8 cellular contexts compared by ENCODE assay signal in the genomic region with DNA sequence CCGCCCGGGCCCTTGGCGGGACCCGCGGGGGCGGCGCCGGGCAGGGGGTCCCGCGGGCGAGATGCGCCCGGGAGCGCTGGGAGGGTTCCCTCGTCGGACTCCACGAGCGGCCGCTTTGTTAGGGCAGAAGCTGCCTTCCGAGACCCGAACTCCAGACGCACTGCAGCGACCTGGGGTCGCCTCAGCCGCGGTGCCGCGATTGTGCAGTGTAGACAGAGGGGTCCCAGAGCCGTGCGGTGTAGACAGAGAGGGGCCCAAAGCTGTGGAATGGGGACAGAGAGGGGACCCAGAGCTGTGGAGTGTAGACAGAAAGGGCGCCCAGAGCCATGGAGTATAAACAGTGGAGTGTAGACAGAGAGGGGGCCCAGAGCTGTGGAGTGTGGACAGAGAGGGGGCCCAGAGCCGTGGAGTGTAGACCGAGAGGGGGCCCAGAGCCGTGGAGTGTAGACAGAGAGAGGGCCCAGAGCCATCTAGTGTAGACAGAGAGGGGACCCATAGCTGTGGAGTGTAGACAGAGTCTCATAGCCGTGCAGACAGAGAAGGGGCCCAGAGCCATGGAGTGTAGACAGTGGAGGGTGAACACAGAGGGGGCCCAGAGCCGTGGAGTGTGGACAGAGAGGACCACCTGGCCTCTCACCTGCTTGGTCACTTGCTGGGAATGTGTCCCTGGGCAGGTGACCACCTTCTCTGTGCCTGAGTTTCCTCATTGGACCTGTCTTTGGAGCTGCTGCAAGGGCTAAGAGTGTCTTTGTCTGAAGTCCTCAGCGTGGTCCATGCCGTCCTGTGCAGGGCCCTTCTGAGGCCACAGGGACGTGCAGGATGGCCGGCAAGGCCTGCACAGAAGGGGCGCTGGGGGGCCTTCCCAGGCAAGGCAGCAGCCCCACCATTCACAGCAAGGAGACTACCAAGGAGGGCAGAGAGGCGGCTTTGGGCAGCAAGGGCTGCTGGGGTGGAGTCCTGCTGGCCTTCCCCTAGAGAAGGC. TPM values are rescaled to one million over a fixed set of nuclear protein-coding genes. Genes with fewer than 3 reads are reported as not detected.
A peak's percentile ranks its signal among the peaks of the same experiment; 100 is the strongest.
DNase-seq lines count a peak whose midpoint lies in the region; ATAC-seq lines count a peak whose summit lies in the region.

No MANE protein-coding gene starts in this region.

- H3K27me3 ChIP-seq in right cardiac atrium (ENCODE audit: control insufficient read depth, insufficient read depth), result no peaks in the 10 kb centered on the region
- H3K27me3 ChIP-seq in skeletal muscle satellite cell (ENCODE audit: control insufficient read depth, insufficient read depth, low read length), result no peaks in the 10 kb centered on the region

- DNase-seq in DMS53 (lab: John Stamatoyannopoulos, UW) (peak; percentile 61), DMS53 treated with DMSO at 0.1 percent for 48 hours (lab: John Stamatoyannopoulos, UW; ENCODE audit: unreplicated experiment) (no peak), right cardiac atrium (peak in 1 of 3 donors; percentile 76), HK-2 (ENCODE audit: unreplicated experiment) (no peak)
- DNase-seq in activated CD8-positive, alpha-beta memory T cell treated with anti-CD3 and anti-CD28 coated beads, Interleukin-2, amount 50 U/mL, for 48 hours, result peak; percentile 59
- DNase-seq in effector CD4-positive, alpha-beta T cell, result no peak

- 11% methylated on average over 42 of the region's 42 CpGs for WGBS in right cardiac atrium

- no peaks in the 10 kb centered on the region for H3K9me3 ChIP-seq in right cardiac atrium (ENCODE audit: control insufficient read depth, low read length)
- no peaks in the 10 kb centered on the region for H3K9me3 ChIP-seq in skeletal muscle satellite cell (replicated peaks; ENCODE audit: low read length)

- H3K4me1 ChIP-seq in right cardiac atrium (ENCODE audit: control insufficient read depth, insufficient read depth, low read length) (no peaks in the 10 kb centered on the region), skeletal muscle satellite cell (ENCODE audit: control insufficient read depth, insufficient read depth, low read length) (peaks cover 20% of the 10 kb centered on the region)

- intact Hi-C loops in right cardiac atrium (cut with DNase I), result no loop called here

- ATAC-seq in right cardiac atrium (peak; percentile 1), HG02884 (IDR thresholded peaks at IDR 0.05; ENCODE audit: unreplicated experiment) (no peak)

- peak overlapping the region; percentile 88 for H3K27ac ChIP-seq in right cardiac atrium (ENCODE audit: low read length)

- H3K4me2 ChIP-seq in skeletal muscle satellite cell (ENCODE audit: low read length), result peak overlapping the region; percentile 90

- no peaks in the 10 kb centered on the region for H3K36me3 ChIP-seq in skeletal muscle satellite cell (ENCODE audit: insufficient read depth, low read length)

- H3K4me3 ChIP-seq in right cardiac atrium (ENCODE audit: low read length), result peak overlapping the region; percentile 70
- peak overlapping the region; percentile 80 for H3K4me3 ChIP-seq in skeletal muscle satellite cell (ENCODE audit: low read length)

- H3K9ac ChIP-seq in skeletal muscle satellite cell (ENCODE audit: low read depth, low read length), result peak overlapping the region; percentile 91

RNA-seq across cellular contexts. Expression of a gene that starts 0.9 kb away (rescaled TPM):
- 10 to 100 TPM; 11.6 to 18.2 (median 14.6) TPM for total RNA-seq in right cardiac atrium
- polyA plus RNA-seq in right cardiac atrium, result 20.8 TPM
- total RNA-seq in skeletal muscle satellite cell (2012; rRNA removed), result 8.1 and 8.4 TPM in 2 replicates

RNA-seq across cellular contexts. Expression of a gene that starts 44.7 kb away (rescaled TPM):
- under 1 TPM; 0.23 to 0.40 (median 0.34) TPM for total RNA-seq in right cardiac atrium
- 0.20 TPM for polyA plus RNA-seq in right cardiac atrium
- 0.22 and 0.25 TPM in 2 replicates for total RNA-seq in skeletal muscle satellite cell (2012; rRNA removed)

Comparison
In these comparisons a context has a peak if more than half of its experiments do, and no peak if none do; other contexts are left out.
1. DNase-seq: peak in DMS53 (single experiment) and activated CD8-positive, alpha-beta memory T cell treated with anti-CD3 and anti-CD28 coated beads, Interleukin-2, amount 50 U/mL, for 48 hours (single experiment); none in DMS53 treated with DMSO at 0.1 percent for 48 hours (single experiment), effector CD4-positive, alpha-beta T cell (single experiment) and HK-2 (single experiment).